In genomic region chr3:183826448-183826847, GRCh38 we compare ENCODE assay signal across 11 cellular contexts. TPM values are rescaled to one million over a fixed set of nuclear protein-coding genes. Genes with fewer than 3 reads are reported as not detected.
A peak's percentile ranks its signal among the peaks of the same experiment; 100 is the strongest.
DNase-seq lines count a peak whose midpoint lies in the region; ATAC-seq and TF ChIP-seq lines count a peak whose summit lies in the region.
"Had no signal": no experiment of that assay in that cellular context is flagged by ENCODE, and none has a peak within 500 bp of the region (broad histone marks: within the 10 kb centered on the region; RNA-seq: fewer than 3 reads in every experiment).

No MANE protein-coding gene starts in this region.

- no peak overlapping the region for H3K4me2 ChIP-seq in OCI-LY1 (ENCODE audit: low read length)

- H3K9ac ChIP-seq in OCI-LY1 (ENCODE audit: low read length) = no peak overlapping the region

- intact Hi-C loops in psoas muscle (cut with DNase I) = loop anchor here in 1 of 2 donors (5.0 kb wide), 1 partner anchor 56 kb away; the partner anchor contains the start of gene PARL

- ATAC-seq in psoas muscle = peak; percentile 63 to 78 (median 76)

- H3K79me2 ChIP-seq in OCI-LY1 (ENCODE audit: insufficient read depth, low read length) = no peaks in the 10 kb centered on the region

- H3K4me3 ChIP-seq in OCI-LY1 (ENCODE audit: low read depth, low read length, poor library complexity, severe bottlenecking) (no peak overlapping the region), epithelial cell of esophagus (ENCODE audit: low read length) (no peak overlapping the region), psoas muscle (no peak overlapping the region)

- peak; percentile 67 for DNase-seq in NCI-H2107 treated with DMSO at 0.1 percent for 48 hours (lab: John Stamatoyannopoulos, UW; ENCODE audit: unreplicated experiment)
- DNase-seq in NCI-H2107 (lab: John Stamatoyannopoulos, UW) = no peak
- peak; percentile 49 for DNase-seq in epithelial cell of esophagus (ENCODE audit: low read depth)
- peak; percentile 31 to 82 for DNase-seq in psoas muscle
- no peak for DNase-seq in effector CD8-positive, alpha-beta T cell (lab: John Stamatoyannopoulos, UW)
- no peak for DNase-seq in stimulated activated CD8-positive, alpha-beta memory T cell treated with anti-CD3 and anti-CD28 coated beads, Interleukin-4, amount 100 ng/mL, for 48 hours
- no peak for DNase-seq in KG1 (lab: John Stamatoyannopoulos, UW)
- DNase-seq: NCI-H1048 had no signal

- H3K27ac ChIP-seq in OCI-LY1 (ENCODE audit: low read depth, low read length, poor library complexity, severe bottlenecking) = peak overlapping the region; percentile 0
- H3K27ac ChIP-seq in psoas muscle = peak overlapping the region; percentile 85
- H3K27ac ChIP-seq: SJSA1 had no signal

- no peaks in the 10 kb centered on the region for H4K20me1 ChIP-seq in OCI-LY1 (ENCODE audit: insufficient read depth, low read length)

- WGBS in psoas muscle, 3 donors = 36 to 69% (median 45%) methylated on average over 9 of the region's 9 CpGs

- no peaks in the 10 kb centered on the region for H3K9me2 ChIP-seq in OCI-LY1 (ENCODE audit: low read depth, low read length)

- H3F3A ChIP-seq in OCI-LY1 (ENCODE audit: insufficient read depth, low read length) = peaks cover 9% of the 10 kb centered on the region; the same call in 1 of the 2 replicates

- H2AFZ ChIP-seq in OCI-LY1 (ENCODE audit: low read length) = no peak overlapping the region

- H3K9me3 ChIP-seq in OCI-LY1 (ENCODE audit: low read length) (no peaks in the 10 kb centered on the region), psoas muscle (no peaks in the 10 kb centered on the region)
- H3K9me3 ChIP-seq: A549 had no signal

- H3K27me3 ChIP-seq in OCI-LY1 (ENCODE audit: insufficient read depth, low read length) (no peaks in the 10 kb centered on the region), psoas muscle (ENCODE audit: insufficient read depth in 3 of 3, low read length in 2 of 3) (no peaks in the 10 kb centered on the region)
- H3K27me3 ChIP-seq: SJSA1 had no signal

- TF ChIP-seq CTCF in OCI-LY1 (IDR thresholded peaks at IDR 0.05; ENCODE audit: low read length) = no peak
- TF ChIP-seq CTCF in epithelial cell of esophagus (IDR thresholded peaks at IDR 0.05; ENCODE audit: insufficient read depth, low read depth, low read length, missing control alignments) = no peak
- no peak for TF ChIP-seq CTCF in psoas muscle (IDR thresholded peaks at IDR 0.05)

- H3K4me1 ChIP-seq in OCI-LY1 (ENCODE audit: insufficient read depth, low read length, severe bottlenecking) (peaks cover 16% of the 10 kb centered on the region), psoas muscle (peaks cover 24% of the 10 kb centered on the region)

- H3K36me3 ChIP-seq in OCI-LY1 (ENCODE audit: insufficient read depth, low read length) (peaks cover 25% of the 10 kb centered on the region), psoas muscle (ENCODE audit: insufficient read depth in 1 of 2, low read depth in 1 of 2) (peaks cover 0 to 36% of the 10 kb centered on the region in 2 donors)

RNA-seq across cellular contexts. Expression of gene MAP6D1, which starts 1.1 kb away (rescaled TPM):
- 10 to 100 TPM in 1 of 4 donors, 1 to 10 TPM in 3; 4.6 to 12.3 (median 6.2) TPM for total RNA-seq in psoas muscle
- 1 to 10 TPM; 2.7 to 5.3 (median 4.5) TPM for polyA plus RNA-seq in psoas muscle

RNA-seq across cellular contexts. Expression of gene PARL, which starts 58.2 kb away (rescaled TPM):
- 10 to 100 TPM; 30.3 to 64.4 (median 50.7) TPM for total RNA-seq in psoas muscle
- polyA plus RNA-seq in psoas muscle = 10 to 100 TPM; 48.4 to 77.1 (median 61.4) TPM

Comparison
In these comparisons a context has a peak if more than half of its experiments do, and no peak if none do; other contexts are left out.
1. DNase-seq: peak in NCI-H2107 treated with DMSO at 0.1 percent for 48 hours (single experiment), epithelial cell of esophagus (single experiment) and psoas muscle (2 of 2); none in NCI-H2107 (single experiment), effector CD8-positive, alpha-beta T cell (single experiment), stimulated activated CD8-positive, alpha-beta memory T cell treated with anti-CD3 and anti-CD28 coated beads, Interleukin-4, amount 100 ng/mL, for 48 hours (single experiment) and KG1 (single experiment).